In genomic region chr4:160091631-160092030, GRCh38 we compare ENCODE assay signal across 28 cellular contexts.
"Had no signal": no experiment of that assay in that cellular context is flagged by ENCODE, and none has a peak within 500 bp of the region (broad histone marks: within the 10 kb centered on the region; RNA-seq: fewer than 3 reads in every experiment).

No MANE protein-coding gene starts in this region.

- H3K36me3 ChIP-seq: adrenal gland, ascending aorta, gastrocnemius medialis, heart left ventricle, WERI-Rb-1 had no signal

- H3K4me3 ChIP-seq: adrenal gland, ascending aorta, gastrocnemius medialis, heart left ventricle had no signal

- H3K27ac ChIP-seq: adrenal gland, ascending aorta, gastrocnemius medialis, heart left ventricle, WERI-Rb-1 had no signal

- ATAC-seq: activated CD4-positive, CD25-positive, alpha-beta regulatory T cell treated with anti-CD3 and anti-CD28 coated beads, Interleukin-2, amount 50 U/mL, for 24 hours; activated CD8-positive, alpha-beta T cell treated with anti-CD3 and anti-CD28 coated beads for 36 hours; activated naive CD8-positive, alpha-beta T cell treated with anti-CD3 and anti-CD28 coated beads, Interleukin-2, amount 50 U/mL, for 24 hours; effector memory CD8-positive, alpha-beta T cell; esophagus mucosa; gastrocnemius medialis; heart left ventricle; T-helper 17 cell had no signal

- H3K27me3 ChIP-seq: adrenal gland, ascending aorta, gastrocnemius medialis, heart left ventricle had no signal

- H3K9me3 ChIP-seq: adrenal gland, ascending aorta, gastrocnemius medialis had no signal

- DNase-seq: activated B cell treated with CpG ODN at 0.5 μM for 24 hours; activated CD4-positive, alpha-beta T cell treated with anti-CD3 and anti-CD28 coated beads for 48 hours; activated CD4-positive, alpha-beta T cell treated with anti-CD3 and anti-CD28 coated beads, Interleukin-2, amount 50 U/mL, for 1 hour; activated CD4-positive, alpha-beta T cell treated with anti-CD3 and anti-CD28 coated beads, Interleukin-2, amount 50 U/mL, for 48 hours; activated CD8-positive, alpha-beta memory T cell treated with anti-CD3 and anti-CD28 coated beads for 24 hours; activated CD8-positive, alpha-beta T cell treated with anti-CD3 and anti-CD28 coated beads for 36 hours; activated effector memory CD4-positive, alpha-beta T cell treated with anti-CD3 and anti-CD28 coated beads, Interleukin-2, amount 50 U/mL, for 16 hours; activated naive CD4-positive, alpha-beta T cell treated with anti-CD3 and anti-CD28 coated beads for 36 hours; activated naive CD8-positive, alpha-beta T cell treated with anti-CD3 and anti-CD28 coated beads for 36 hours; activated naive CD8-positive, alpha-beta T cell treated with anti-CD3 and anti-CD28 coated beads, Interleukin-2, amount 50 U/mL, for 24 hours; activated T-cell treated with anti-CD3 and anti-CD28 coated beads, Interleukin-2, amount 50 U/mL, for 48 hours; adrenal gland; caudate nucleus; cortex of kidney; dermis blood vessel endothelial cell; effector CD4-positive, alpha-beta T cell; effector memory CD8-positive, alpha-beta T cell; foreskin fibroblast; gastrocnemius medialis; glutamatergic neuron; heart left ventricle; T-helper 1 cell; T-helper 17 cell; T1000; WERI-Rb-1 had no signal

- H3K4me1 ChIP-seq: adrenal gland, ascending aorta, gastrocnemius medialis, heart left ventricle had no signal
